Comparison of ENCODE assay signal across 1 cellular context in the genomic region with DNA sequence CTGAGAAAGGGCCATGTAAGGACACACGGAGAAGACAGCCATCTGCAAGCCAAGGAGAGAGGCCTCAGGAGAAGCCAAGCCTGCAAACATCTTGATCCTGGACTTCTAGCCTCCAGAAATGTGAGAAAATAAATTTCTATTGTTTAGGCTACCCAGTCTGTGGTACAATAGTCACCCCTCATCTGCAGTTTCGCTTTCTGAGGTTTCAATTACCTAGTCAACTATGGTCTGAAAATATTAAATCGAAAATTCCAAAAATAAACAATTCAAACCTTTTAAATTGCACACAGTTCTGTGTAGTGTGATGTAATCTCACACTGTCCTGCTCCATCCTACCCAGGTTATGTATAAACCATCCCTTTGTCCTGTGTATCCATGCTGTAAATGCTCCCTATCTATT.
TF ChIP-seq lines count a peak whose summit lies in the region.

No MANE protein-coding gene starts in this region.

TF ChIP-seq in WTC11, 78 proteins besides CTCF, POLR2A, EP300 and RAD21 (continued from another document):
- TF ChIP-seq, protein P1, sequence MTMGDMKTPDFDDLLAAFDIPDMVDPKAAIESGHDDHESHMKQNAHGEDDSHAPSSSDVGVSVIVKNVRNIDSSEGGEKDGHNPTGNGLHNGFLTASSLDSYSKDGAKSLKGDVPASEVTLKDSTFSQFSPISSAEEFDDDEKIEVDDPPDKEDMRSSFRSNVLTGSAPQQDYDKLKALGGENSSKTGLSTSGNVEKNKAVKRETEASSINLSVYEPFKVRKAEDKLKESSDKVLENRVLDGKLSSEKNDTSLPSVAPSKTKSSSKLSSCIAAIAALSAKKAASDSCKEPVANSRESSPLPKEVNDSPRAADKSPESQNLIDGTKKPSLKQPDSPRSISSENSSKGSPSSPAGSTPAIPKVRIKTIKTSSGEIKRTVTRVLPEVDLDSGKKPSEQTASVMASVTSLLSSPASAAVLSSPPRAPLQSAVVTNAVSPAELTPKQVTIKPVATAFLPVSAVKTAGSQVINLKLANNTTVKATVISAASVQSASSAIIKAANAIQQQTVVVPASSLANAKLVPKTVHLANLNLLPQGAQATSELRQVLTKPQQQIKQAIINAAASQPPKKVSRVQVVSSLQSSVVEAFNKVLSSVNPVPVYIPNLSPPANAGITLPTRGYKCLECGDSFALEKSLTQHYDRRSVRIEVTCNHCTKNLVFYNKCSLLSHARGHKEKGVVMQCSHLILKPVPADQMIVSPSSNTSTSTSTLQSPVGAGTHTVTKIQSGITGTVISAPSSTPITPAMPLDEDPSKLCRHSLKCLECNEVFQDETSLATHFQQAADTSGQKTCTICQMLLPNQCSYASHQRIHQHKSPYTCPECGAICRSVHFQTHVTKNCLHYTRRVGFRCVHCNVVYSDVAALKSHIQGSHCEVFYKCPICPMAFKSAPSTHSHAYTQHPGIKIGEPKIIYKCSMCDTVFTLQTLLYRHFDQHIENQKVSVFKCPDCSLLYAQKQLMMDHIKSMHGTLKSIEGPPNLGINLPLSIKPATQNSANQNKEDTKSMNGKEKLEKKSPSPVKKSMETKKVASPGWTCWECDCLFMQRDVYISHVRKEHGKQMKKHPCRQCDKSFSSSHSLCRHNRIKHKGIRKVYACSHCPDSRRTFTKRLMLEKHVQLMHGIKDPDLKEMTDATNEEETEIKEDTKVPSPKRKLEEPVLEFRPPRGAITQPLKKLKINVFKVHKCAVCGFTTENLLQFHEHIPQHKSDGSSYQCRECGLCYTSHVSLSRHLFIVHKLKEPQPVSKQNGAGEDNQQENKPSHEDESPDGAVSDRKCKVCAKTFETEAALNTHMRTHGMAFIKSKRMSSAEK (CRISPR knock-in tag; IDR thresholded peaks at IDR 0.05; ENCODE audit: borderline replicate concordance) = no peak
- TF ChIP-seq NFYB (CRISPR knock-in tag; conservative IDR thresholded peaks at IDR 0.05; ENCODE audit: low read depth) = no peak
- TF ChIP-seq ZNF138 (CRISPR knock-in tag; conservative IDR thresholded peaks at IDR 0.05) = no peak
- no peak for TF ChIP-seq ARID4B (CRISPR knock-in tag; IDR thresholded peaks at IDR 0.05; ENCODE audit: borderline replicate concordance)
